8 cellular contexts compared by ENCODE assay signal in the genomic region with DNA sequence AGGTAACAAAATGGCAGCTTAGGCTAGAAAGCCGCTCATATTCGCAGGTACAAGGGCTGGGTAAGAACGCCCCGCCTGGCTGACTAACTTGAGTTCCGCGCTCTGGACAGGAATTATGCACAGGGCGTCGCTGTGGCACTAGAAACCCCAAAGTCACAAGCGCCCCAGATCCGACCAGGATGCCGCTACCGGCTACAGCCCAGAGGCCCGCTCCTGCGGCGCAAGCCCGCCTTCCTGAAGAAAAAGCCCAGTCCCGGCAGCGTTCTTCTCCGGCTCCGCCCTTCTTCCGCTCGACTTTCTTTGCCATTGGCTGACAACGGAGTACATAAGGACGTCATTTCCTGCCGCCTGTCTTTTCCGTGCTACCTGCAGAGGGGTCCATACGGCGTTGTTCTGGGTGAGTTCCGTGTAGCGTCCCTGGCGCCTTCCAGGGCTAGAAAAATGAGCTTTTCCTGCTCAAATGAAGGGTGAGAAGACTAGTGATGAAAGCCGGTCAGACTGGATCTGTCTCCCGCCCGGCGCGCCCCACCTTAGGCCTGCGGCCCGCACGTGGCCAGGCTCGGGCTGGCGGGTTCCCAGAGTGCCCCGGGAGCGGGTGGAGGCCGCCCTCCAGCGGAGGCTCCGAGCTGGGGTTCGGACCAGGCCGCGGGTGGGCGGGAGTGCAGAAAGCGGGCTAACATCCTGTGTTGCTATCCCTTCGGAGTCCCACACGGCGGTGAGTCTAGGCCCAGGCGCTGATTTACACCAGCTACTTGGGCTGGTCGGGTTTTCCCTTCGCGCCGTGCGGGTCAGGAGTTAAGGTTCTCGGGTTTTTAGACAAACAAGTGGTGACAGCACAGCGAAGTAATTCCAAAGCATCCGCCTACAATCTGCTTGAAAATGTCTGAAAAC. TPM values are rescaled to one million over a fixed set of nuclear protein-coding genes. Genes with fewer than 3 reads are reported as not detected.
DNase-seq lines count a peak whose midpoint lies in the region; ATAC-seq and TF ChIP-seq lines count a peak whose summit lies in the region.

RPSA (plus strand) TSS at position 353 of the 891 bp plus-strand sequence. CDS start 934 bp downstream, outside the sequence.

- H3K4me1 Mint-ChIP-seq in CD4-positive, alpha-beta T cell (ENCODE audit: low read depth) = peaks cover 48% of the 10 kb centered on the region

- no peaks in the 10 kb centered on the region for H3K9me3 ChIP-seq in CD4-positive, alpha-beta T cell (ENCODE audit: control insufficient read depth, low read length)
- H3K9me3 ChIP-seq in left lung = no peaks in the 10 kb centered on the region

- intact Hi-C loops in CD4-positive, alpha-beta T cell (cut with DNase I, micrococcal nuclease) = loop anchor here (1.0 to 10.0 kb wide), 11 partner anchors 20 to 1798 kb away; partner anchors contain the start of genes ACAA1 (in 1 of the 2), EIF1B (in 1 of the 2), MYD88 (in 1 of the 2) and SLC25A38 (in 1 of the 2)
- intact Hi-C loops in left lung (cut with DNase I) = no loop called here

- peak within 1 kb of the TSS; percentile 86 for H3K4me3 Mint-ChIP-seq in CD4-positive, alpha-beta T cell

- peak; percentile 27 for TF ChIP-seq CTCF in CD4-positive, alpha-beta T cell (IDR thresholded peaks at IDR 0.05)
- TF ChIP-seq CTCF in left lung (IDR thresholded peaks at IDR 0.05) = peak in 1 of 2 donors; percentile 4

- CTCF ChIA-PET in CD4-positive, alpha-beta T cell (lab: Charles Lee) = interaction anchor here (0.6 to 3.0 kb wide), 11 partner anchors 11 to 885 kb away, joined by 3 to 15 read pairs (median 4); no protein-coding TSS in a partner anchor

- H3K36me3 Mint-ChIP-seq in CD4-positive, alpha-beta T cell (ENCODE audit: low read depth) = peaks cover 54% of the 10 kb centered on the region

- peak; percentile 90 for ATAC-seq in CD4-positive, alpha-beta T cell (ENCODE audit: poor library complexity)
- ATAC-seq in GM19397 (IDR thresholded peaks at IDR 0.05; ENCODE audit: unreplicated experiment) = peak; percentile 93
- peak; percentile 95 for ATAC-seq in HG03571 (IDR thresholded peaks at IDR 0.05; ENCODE audit: unreplicated experiment)
- peak; percentile 96 for ATAC-seq in left lung

- peak within 1 kb of the TSS; percentile 61 to 84 for H3K4me3 ChIP-seq in left lung

- POLR2A ChIA-PET in CD4-positive, alpha-beta T cell (lab: Charles Lee) = interaction anchor here (0.6 to 3.4 kb wide), 18 partner anchors 9 to 1793 kb away, joined by 3 to 34 read pairs (median 4); partner anchors contain the start of genes ACAA1, CTNNB1, DLEC1 and EIF1B

- H3K9me3 Mint-ChIP-seq in CD4-positive, alpha-beta T cell = no peaks in the 10 kb centered on the region

- DNase-seq in CD4-positive, alpha-beta T cell = peak; percentile 90 to 97 (median 93)
- peak; percentile 86 for DNase-seq in NCI-H774 (lab: John Stamatoyannopoulos, UW)
- DNase-seq in activated CD4-positive, alpha-beta T cell treated with anti-CD3 and anti-CD28 coated beads, Interleukin-2, amount 50 U/mL, for 4 hours = peak; percentile 95
- peak; percentile 98 for DNase-seq in dermis blood vessel endothelial cell
- DNase-seq in left lung = peak; percentile 97
- DNase-seq in stimulated activated CD4-positive, alpha-beta T cell treated with anti-CD3 and anti-CD28 coated beads, Interleukin-2, amount 100 ng/mL, for 48 hours = peak; percentile 89 to 90

- peak within 1 kb of the TSS; percentile 88 for H3K27ac ChIP-seq in CD4-positive, alpha-beta T cell (ENCODE audit: low read depth, low read length)
- H3K27ac ChIP-seq in left lung = peak within 1 kb of the TSS; percentile 81 to 83

- peak within 1 kb of the TSS; percentile 88 for H3K27ac Mint-ChIP-seq in CD4-positive, alpha-beta T cell

- H3K36me3 ChIP-seq in left lung = peaks cover 0 to 40% of the 10 kb centered on the region in 2 donors

- H3K27me3 Mint-ChIP-seq in CD4-positive, alpha-beta T cell = no peaks in the 10 kb centered on the region

- no peaks in the 10 kb centered on the region for H3K27me3 ChIP-seq in CD4-positive, alpha-beta T cell (ENCODE audit: control insufficient read depth, insufficient read depth, low read length)
- no peaks in the 10 kb centered on the region for H3K27me3 ChIP-seq in left lung

- H3K4me1 ChIP-seq in left lung = peaks cover 9 to 44% of the 10 kb centered on the region in 2 donors

RNA-seq across cellular contexts. Expression of gene RPSA, which starts in this region (rescaled TPM):
- 1,000 to 10,000 TPM; 1,930 to 1,974 TPM for total RNA-seq in CD4-positive, alpha-beta T cell
- total RNA-seq in dermis blood vessel endothelial cell (934 and 1,256 TPM in 2 replicates), left lung (1,000 to 10,000 TPM in 1 of 2 donors, 100 to 1,000 TPM in 1; 738 to 1,176 TPM)

Comparison
In these comparisons a context has a peak if more than half of its experiments do, and no peak if none do; other contexts are left out.
1. Peak in every context shown above with its lines: DNase-seq, ATAC-seq, H3K4me3 ChIP-seq and H3K27ac ChIP-seq.
2. intact Hi-C loops: an anchor here in CD4-positive, alpha-beta T cell (1.0 to 10.0 kb wide); none called in left lung.